8 cellular contexts compared by ENCODE assay signal in the genomic region with DNA sequence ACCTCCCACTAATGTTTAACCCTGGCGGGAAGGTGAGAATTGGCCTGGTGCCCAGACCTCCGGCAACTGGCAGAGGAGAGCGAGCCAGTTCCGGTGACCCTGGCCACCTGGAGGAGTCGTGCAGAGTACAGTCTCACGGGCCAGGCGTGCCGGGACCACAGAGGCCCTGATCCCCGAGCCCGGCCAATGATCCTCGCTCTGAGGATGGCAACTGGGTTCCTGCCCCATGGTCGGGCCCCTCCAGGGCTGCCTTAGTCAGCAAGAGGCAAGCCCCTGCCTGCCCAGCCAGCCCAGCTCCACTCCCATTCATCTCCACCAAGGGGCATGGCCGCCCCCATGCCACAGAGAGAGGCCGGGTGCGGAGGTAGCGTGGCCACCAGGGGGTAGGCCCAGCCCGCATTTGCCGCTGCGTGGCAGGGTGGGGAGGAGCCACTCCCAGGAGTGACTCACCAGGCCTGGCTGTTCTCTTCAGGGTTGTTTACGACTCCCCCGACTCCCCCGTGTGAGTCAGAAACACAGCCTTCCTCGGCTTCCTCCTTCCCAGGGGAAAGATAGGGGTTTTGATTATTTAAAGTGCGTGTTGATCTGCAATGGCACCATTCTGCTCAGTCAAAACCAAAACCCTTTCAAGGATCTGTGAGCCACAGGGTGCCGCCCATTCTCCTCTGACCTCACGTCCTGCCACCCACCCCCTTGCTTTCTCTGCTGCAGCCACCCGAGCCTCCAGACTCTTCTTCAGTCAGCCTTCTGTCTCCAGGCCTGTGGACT. TPM values are rescaled to one million over a fixed set of nuclear protein-coding genes. Genes with fewer than 3 reads are reported as not detected.
DNase-seq lines count a peak whose midpoint lies in the region; ATAC-seq and TF ChIP-seq lines count a peak whose summit lies in the region.

A gene with protein sequence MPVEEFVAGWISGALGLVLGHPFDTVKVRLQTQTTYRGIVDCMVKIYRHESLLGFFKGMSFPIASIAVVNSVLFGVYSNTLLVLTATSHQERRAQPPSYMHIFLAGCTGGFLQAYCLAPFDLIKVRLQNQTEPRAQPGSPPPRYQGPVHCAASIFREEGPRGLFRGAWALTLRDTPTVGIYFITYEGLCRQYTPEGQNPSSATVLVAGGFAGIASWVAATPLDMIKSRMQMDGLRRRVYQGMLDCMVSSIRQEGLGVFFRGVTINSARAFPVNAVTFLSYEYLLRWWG (minus strand): TSS at position 611 of the 768 bp plus-strand sequence. CDS start 695 bp downstream, outside the sequence.

- H3K27me3 ChIP-seq in adrenal gland: no peaks in the 10 kb centered on the region
- H3K27me3 ChIP-seq in left ventricle myocardium inferior (ENCODE audit: low read depth): no peaks in the 10 kb centered on the region
- H3K27me3 ChIP-seq in aorta (ENCODE audit: control insufficient read depth in 1 of 2, insufficient read depth in 2 of 2, low read length in 1 of 2): no peaks in the 10 kb centered on the region

- H3K4me1 ChIP-seq in adrenal gland (replicated peaks in 1 of 2): peaks cover 32 to 54% of the 10 kb centered on the region in 2 donors
- peaks cover 71% of the 10 kb centered on the region for H3K4me1 ChIP-seq in left ventricle myocardium inferior
- H3K4me1 ChIP-seq in aorta (ENCODE audit: control insufficient read depth in 1 of 2, insufficient read depth in 2 of 2, low read length in 2 of 2): no peaks in the 10 kb centered on the region

- peak; percentile 83 for DNase-seq in NCI-H1694 treated with DMSO at 0.1 percent for 48 hours (lab: John Stamatoyannopoulos, UW)
- peak; percentile 92 to 98 (median 97) for DNase-seq in adrenal gland
- DNase-seq in left ventricle myocardium inferior: peak; percentile 91
- peak; percentile 97 for DNase-seq in renal cortical epithelial cell (ENCODE audit: low read depth)
- DNase-seq in aorta: peak; percentile 95 to 97

- H3K9me3 ChIP-seq in adrenal gland (replicated peaks in 1 of 3): no peaks in the 10 kb centered on the region
- H3K9me3 ChIP-seq in left ventricle myocardium inferior (replicated peaks): no peaks in the 10 kb centered on the region
- no peaks in the 10 kb centered on the region for H3K9me3 ChIP-seq in aorta (ENCODE audit: control insufficient read depth, low read length)

- H3K36me3 ChIP-seq in adrenal gland (replicated peaks in 1 of 2): no peaks in the 10 kb centered on the region
- no peaks in the 10 kb centered on the region for H3K36me3 ChIP-seq in left ventricle myocardium inferior
- H3K36me3 ChIP-seq in aorta (ENCODE audit: control insufficient read depth in 1 of 2, insufficient read depth in 2 of 2, low read length in 1 of 2): no peaks in the 10 kb centered on the region

- H3K4me3 ChIP-seq in adrenal gland: peak within 1 kb of the TSS in 2 of 4 donors; percentile 8 to 36
- peak within 1 kb of the TSS; percentile 66 for H3K4me3 ChIP-seq in left ventricle myocardium inferior
- H3K4me3 ChIP-seq in aorta (ENCODE audit: low read length in 2 of 2): no peak within 1 kb of the TSS

- intact Hi-C loops in T-helper 1 cell treated with Interleukin-12 subunit alpha and Interleukin-12 subunit beta and Interleukin-4 antibody, amounts not matched to agents 30 ng/mL and 1 ng/mL, for 36 hours (cut with micrococcal nuclease): loop anchor here (1.0 to 2.0 kb wide), 9 partner anchors 16 to 193 kb away; partner anchors contain the start of genes DPF2, MALAT1 and TIGD3
- intact Hi-C loops in adrenal gland (cut with DNase I) (no loop called here), left ventricle myocardium inferior (cut with micrococcal nuclease) (no loop called here), aorta (cut with DNase I) (loop anchor here (5.0 kb wide), 2 partner anchors 35 to 85 kb away; no protein-coding TSS in a partner anchor)

- TF ChIP-seq CTCF in adrenal gland (IDR thresholded peaks at IDR 0.05): peak; percentile 50 to 98 (median 96)
- peak; percentile 90 for TF ChIP-seq CTCF in left ventricle myocardium inferior (IDR thresholded peaks at IDR 0.05; ENCODE audit: borderline replicate concordance)

- 0% methylated on average over 3 to 27 of the region's 27 CpGs for WGBS in adrenal gland, 4 donors
- WGBS in aorta, 2 donors: 0 to 1% methylated on average over 22 to 27 of the region's 27 CpGs

- ATAC-seq in GM18505 (IDR thresholded peaks at IDR 0.05; ENCODE audit: unreplicated experiment) (peak; percentile 51), HG02938 (IDR thresholded peaks at IDR 0.05; ENCODE audit: unreplicated experiment) (peak; percentile 46), aorta (ENCODE audit: low FRiP score) (peak; percentile 95)

- peak within 1 kb of the TSS; percentile 74 to 97 (median 91) for H3K27ac ChIP-seq in adrenal gland
- H3K27ac ChIP-seq in left ventricle myocardium inferior (replicated peaks): peak within 1 kb of the TSS; percentile 97
- peak within 1 kb of the TSS; percentile 83 to 87 for H3K27ac ChIP-seq in aorta (ENCODE audit: low read depth in 1 of 2, low read length in 2 of 2)

- TF ChIP-seq POLR2A in GM18505 (IDR thresholded peaks at IDR 0.05; ENCODE audit: borderline replicate concordance, extremely low read depth, insufficient read depth, insufficient read length) (peak; percentile 84), adrenal gland (IDR thresholded peaks at IDR 0.05) (peak; percentile 31 to 84)

RNA-seq across cellular contexts. Expression of the gene that starts here (rescaled TPM):
- 26.0 and 26.8 TPM in 2 replicates for total RNA-seq in T-helper 1 cell treated with Interleukin-12 subunit alpha and Interleukin-12 subunit beta and Interleukin-4 antibody, amounts not matched to agents 30 ng/mL and 1 ng/mL, for 36 hours
- total RNA-seq in adrenal gland (10 to 100 TPM in 1 of 8 donors, 1 to 10 TPM in 7; 1.1 to 12.7 (median 6.7) TPM), left ventricle myocardium inferior (5.0 TPM), renal cortical epithelial cell (0.52 and 0.65 TPM in 2 replicates), aorta (10 to 100 TPM in 1 of 2 donors, 1 to 10 TPM in 1; 9.1 to 16.0 TPM)
- polyA plus RNA-seq in adrenal gland (10 to 100 TPM in 2 of 3 donors, 1 to 10 TPM in 1; 2.4 to 21.0 (median 14.7) TPM), aorta (10 to 100 TPM in 1 of 2 donors, 1 to 10 TPM in 1; 5.6 to 10.7 TPM)

Comparison
In these comparisons a context has a peak if more than half of its experiments do, and no peak if none do; other contexts are left out.
1. Peak in DNase-seq in renal cortical epithelial cell; RNA of the gene not detected or under 1 TPM.
2. intact Hi-C loops: an anchor here in T-helper 1 cell treated with Interleukin-12 subunit alpha and Interleukin-12 subunit beta and Interleukin-4 antibody, amounts not matched to agents 30 ng/mL and 1 ng/mL, for 36 hours (1.0 to 2.0 kb wide) and aorta (5.0 kb wide); none called in adrenal gland and left ventricle myocardium inferior.